In the genomic region with DNA sequence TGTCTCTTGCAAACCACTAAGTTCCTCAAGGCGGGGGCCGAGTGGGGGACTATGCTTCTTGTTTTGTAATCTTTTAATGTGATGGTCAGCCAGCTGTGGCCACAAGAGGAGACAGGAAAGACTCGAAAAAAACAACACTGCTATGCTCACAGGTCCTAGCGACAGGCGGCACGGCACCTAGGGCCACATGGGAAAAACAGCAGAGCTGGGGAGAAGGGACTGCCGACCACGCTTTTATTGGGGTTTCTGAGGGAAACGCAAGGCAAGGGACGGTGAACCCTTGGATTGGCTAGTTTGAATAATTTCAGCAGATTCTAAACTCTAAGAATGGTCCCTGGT, we compare ENCODE assay signal across 26 cellular contexts.
DNase-seq lines count a peak whose midpoint lies in the region; ATAC-seq and TF ChIP-seq lines count a peak whose summit lies in the region.
"Had no signal": no experiment of that assay in that cellular context is flagged by ENCODE, and none has a peak within 500 bp of the region (broad histone marks: within the 10 kb centered on the region; RNA-seq: fewer than 3 reads in every experiment).

No MANE protein-coding gene starts in this region.

- H3K27me3 Mint-ChIP-seq in natural killer cell (ENCODE audit: low read depth in 2 of 2) = peaks cover 5 to 12% of the 10 kb centered on the region in 2 donors
- H3K27me3 Mint-ChIP-seq: activated CD4-positive, alpha-beta T cell treated with anti-CD3 and anti-CD28 coated beads, Interleukin-2, amount 10 ng/mL, durations not matched to agents 7 days and 5 days; activated naive CD8-positive, alpha-beta T cell had no signal

- ATAC-seq in natural killer cell = no peak
- ATAC-seq in GM19455 (IDR thresholded peaks at IDR 0.05; ENCODE audit: unreplicated experiment) = no peak
- ATAC-seq: left colon, WTC11 had no signal

- peak overlapping the region; percentile 49 to 61 for H3K27ac ChIP-seq in ascending aorta
- peak overlapping the region in 3 of 8 donors; percentile 51 to 73 (median 71) for H3K27ac ChIP-seq in spleen
- H3K27ac ChIP-seq: Peyer's patch, suprapubic skin, uterus had no signal

- peaks cover 3 to 6% of the 10 kb centered on the region in 2 donors for H3K4me1 ChIP-seq in ascending aorta
- peaks cover 0 to 28% (median 8%) of the 10 kb centered on the region in 6 donors for H3K4me1 ChIP-seq in spleen
- H3K4me1 ChIP-seq: Peyer's patch, suprapubic skin, uterus had no signal

- intact Hi-C loops in ascending aorta (cut with DNase I) = loop anchor here (1.0 to 2.0 kb wide), 2 partner anchors 84 to 242 kb away; no protein-coding TSS in a partner anchor
- intact Hi-C loops in natural killer cell (cut with micrococcal nuclease) = no loop called here
- intact Hi-C loops in spleen (cut with DNase I; ENCODE audit: low total_unique reads) = no loop called here

- DNase-seq in CMK (ENCODE audit: low read depth) = peak; percentile 26
- no peak for DNase-seq in ascending aorta (ENCODE audit: low spot score in 2 of 2)
- no peak for DNase-seq in natural killer cell
- peak; percentile 81 for DNase-seq in spleen
- DNase-seq in glomerular visceral epithelial cell (ENCODE audit: extremely low spot score) = no peak
- no peak for DNase-seq in effector CD8-positive, alpha-beta T cell (lab: John Stamatoyannopoulos, UW)
- DNase-seq: activated CD4-positive, alpha-beta T cell treated with anti-CD3 and anti-CD28 coated beads, Interleukin-2, amount 10 ng/mL, durations not matched to agents 7 days and 5 days; activated effector memory CD4-positive, alpha-beta T cell treated with Interleukin-2 at 50 U/mL for 16 hours; COR-L47; DMS53; H9; Karpas-422; mesendoderm; NCI-H146; NCI-H2107; NCI-H446 treated with DMSO at 0.1 percent for 48 hours; NCI-H774; stimulated activated naive CD4-positive, alpha-beta T cell treated with Interleukin-2 at 50 U/mL for 16 hours; uterus had no signal

- H3K4me1 Mint-ChIP-seq in natural killer cell = peaks cover 26 to 42% of the 10 kb centered on the region in 2 donors

- H3K4me3 Mint-ChIP-seq in natural killer cell = peak overlapping the region; percentile 21
- H3K4me3 Mint-ChIP-seq: activated CD4-positive, alpha-beta T cell treated with anti-CD3 and anti-CD28 coated beads, Interleukin-2, amount 10 ng/mL, durations not matched to agents 7 days and 5 days; activated naive CD8-positive, alpha-beta T cell; H9; WTC11 had no signal

- H3K27ac Mint-ChIP-seq in natural killer cell = peak overlapping the region; percentile 64 to 75
- H3K27ac Mint-ChIP-seq: activated CD4-positive, alpha-beta T cell treated with anti-CD3 and anti-CD28 coated beads, Interleukin-2, amount 10 ng/mL, durations not matched to agents 7 days and 5 days; activated naive CD8-positive, alpha-beta T cell; H9; progenitor cell of endocrine pancreas; WTC11 had no signal

- 55 to 81% (median 69%) methylated on average over 10 of the region's 10 CpGs for WGBS in spleen, 5 donors

- TF ChIP-seq POLR2A in spleen (IDR thresholded peaks at IDR 0.05) = no peak

- no peaks in the 10 kb centered on the region for H3K9me3 ChIP-seq in ascending aorta
- H3K9me3 ChIP-seq in spleen = no peaks in the 10 kb centered on the region
- H3K9me3 ChIP-seq: Peyer's patch, suprapubic skin, uterus had no signal

- no peaks in the 10 kb centered on the region for H3K9me3 Mint-ChIP-seq in natural killer cell
- H3K9me3 Mint-ChIP-seq: activated CD4-positive, alpha-beta T cell treated with anti-CD3 and anti-CD28 coated beads, Interleukin-2, amount 10 ng/mL, durations not matched to agents 7 days and 5 days; H9 had no signal

- no peaks in the 10 kb centered on the region for H3K27me3 ChIP-seq in ascending aorta
- no peaks in the 10 kb centered on the region for H3K27me3 ChIP-seq in spleen (replicated peaks in 1 of 7)
- H3K27me3 ChIP-seq: Peyer's patch, suprapubic skin, uterus had no signal

- H3K36me3 ChIP-seq in ascending aorta (no peaks in the 10 kb centered on the region), spleen (no peaks in the 10 kb centered on the region)
- H3K36me3 ChIP-seq: Peyer's patch, suprapubic skin, uterus had no signal

- no peaks in the 10 kb centered on the region for H3K36me3 Mint-ChIP-seq in natural killer cell
- H3K36me3 Mint-ChIP-seq: activated naive CD8-positive, alpha-beta T cell; WTC11 had no signal

- H3K4me3 ChIP-seq in ascending aorta = no peak overlapping the region
- no peak overlapping the region for H3K4me3 ChIP-seq in spleen
- H3K4me3 ChIP-seq: Peyer's patch, suprapubic skin, uterus had no signal

- TF ChIP-seq CTCF in ascending aorta (IDR thresholded peaks at IDR 0.05) (no peak), natural killer cell (IDR thresholded peaks at IDR 0.05) (no peak), spleen (IDR thresholded peaks at IDR 0.05 in 8 of 11, conservative IDR thresholded peaks at IDR 0.05 in 3 of 11) (no peak)

Comparison
In these comparisons a context has a peak if more than half of its experiments do, and no peak if none do; other contexts are left out.
1. DNase-seq: peak in CMK (single experiment) and spleen (single experiment); none in ascending aorta (0 of 2), natural killer cell (single experiment), glomerular visceral epithelial cell (single experiment) and effector CD8-positive, alpha-beta T cell (single experiment).